In genomic region chr1:14626869-14627607, GRCh38 we compare ENCODE assay signal across 11 cellular contexts. TPM values are rescaled to one million over a fixed set of nuclear protein-coding genes. Genes with fewer than 3 reads are reported as not detected.
DNase-seq lines count a peak whose midpoint lies in the region; ATAC-seq, FAIRE-seq and TF ChIP-seq lines count a peak whose summit lies in the region.
"Had no signal": no experiment of that assay in that cellular context is flagged by ENCODE, and none has a peak within 500 bp of the region (broad histone marks: within the 10 kb centered on the region; RNA-seq: fewer than 3 reads in every experiment).

No MANE protein-coding gene starts in this region.

- ATAC-seq in sciatic nerve = peak; percentile 89
- no peak for ATAC-seq in GM21381 (IDR thresholded peaks at IDR 0.05; ENCODE audit: unreplicated experiment)
- ATAC-seq in HG02763 (IDR thresholded peaks at IDR 0.05; ENCODE audit: unreplicated experiment) = no peak

- no peaks in the 10 kb centered on the region for H3K36me3 ChIP-seq in astrocyte (ENCODE audit: insufficient read depth, low read length)
- H3K36me3 ChIP-seq: brain microvascular endothelial cell had no signal

- H3K4me1 Mint-ChIP-seq in astrocyte (ENCODE audit: low read depth, unreplicated experiment) = peaks cover 13% of the 10 kb centered on the region

- no peak overlapping the region for H3K4me2 ChIP-seq in astrocyte (ENCODE audit: low read length)

- H3K27me3 ChIP-seq in astrocyte (ENCODE audit: insufficient read depth, low read length) = peaks cover 2% of the 10 kb centered on the region
- H3K27me3 ChIP-seq: brain microvascular endothelial cell had no signal

- H4K20me1 ChIP-seq in astrocyte (ENCODE audit: insufficient read depth, low read length) = no peaks in the 10 kb centered on the region

- no peak overlapping the region for H3K27ac Mint-ChIP-seq in astrocyte (ENCODE audit: unreplicated experiment)

- no peaks in the 10 kb centered on the region for H3K9me3 Mint-ChIP-seq in astrocyte (ENCODE audit: unreplicated experiment)

- H3K27me3 Mint-ChIP-seq in astrocyte (ENCODE audit: low read depth, unreplicated experiment) = peaks cover 6% of the 10 kb centered on the region

- peak; percentile 47 for DNase-seq in M059J (ENCODE audit: low read depth)
- no peak for DNase-seq in astrocyte (ENCODE audit: low read depth)
- DNase-seq in iPS-NIHi11 (ENCODE audit: low spot score) = peak; percentile 23
- DNase-seq in sciatic nerve (ENCODE audit: low spot score) = no peak
- no peak for DNase-seq in SHP77 treated with DMSO at 0.1 percent for 48 hours (lab: John Stamatoyannopoulos, UW)
- DNase-seq: activated CD8-positive, alpha-beta memory T cell treated with anti-CD3 and anti-CD28 coated beads, Interleukin-2, amount 50 U/mL, for 4 hours; brain microvascular endothelial cell; midbrain; small intestine had no signal

- H3K27ac ChIP-seq in astrocyte (ENCODE audit: low read depth, low read length) = no peak overlapping the region
- H3K27ac ChIP-seq: brain microvascular endothelial cell had no signal

- H3K4me3 ChIP-seq in astrocyte (ENCODE audit: insufficient read depth, low read depth, low read length) = no peak overlapping the region

- no peaks in the 10 kb centered on the region for H3K36me3 Mint-ChIP-seq in astrocyte (ENCODE audit: low read depth, unreplicated experiment)

- no peak for TF ChIP-seq CTCF in astrocyte (IDR thresholded peaks at IDR 0.05; ENCODE audit: insufficient read depth, low read depth, low read length)

- no peak overlapping the region for H3K4me3 Mint-ChIP-seq in astrocyte (ENCODE audit: unreplicated experiment)

- peak overlapping the region; percentile 24 for H2AFZ ChIP-seq in astrocyte (ENCODE audit: low read depth, low read length)

- H3K4me1 ChIP-seq in astrocyte (ENCODE audit: insufficient read depth, low read length) = no peaks in the 10 kb centered on the region

- intact Hi-C loops in sciatic nerve (cut with DNase I) = loop anchor here (10.0 kb wide), 1 partner anchor 148 kb away; no protein-coding TSS in a partner anchor

- no peak overlapping the region for H3K9ac ChIP-seq in astrocyte (ENCODE audit: low read length)

- no peaks in the 10 kb centered on the region for H3K79me2 ChIP-seq in astrocyte (ENCODE audit: insufficient read depth, low read length)

- H3K9me3 ChIP-seq in astrocyte (ENCODE audit: insufficient read depth, low read depth, low read length) = no peaks in the 10 kb centered on the region

- no peak for FAIRE-seq in astrocyte (lab: Jason Lieb, UNC)
- FAIRE-seq: small intestine had no signal

RNA-seq across cellular contexts. Expression of gene KAZN, which starts 28.6 kb away (rescaled TPM):
- 2.0 and 6.4 TPM in 2 replicates for total RNA-seq in M059J (2014; rRNA removed; shearing (Covaris generic))
- total RNA-seq in astrocyte = 7.8 and 9.4 TPM in 2 replicates
- total RNA-seq in sciatic nerve = 37.2 TPM

Comparison
In these comparisons a context has a peak if more than half of its experiments do, and no peak if none do; other contexts are left out.
1. DNase-seq: peak in M059J (single experiment) and iPS-NIHi11 (single experiment); none in astrocyte (single experiment), sciatic nerve (single experiment) and SHP77 treated with DMSO at 0.1 percent for 48 hours (single experiment).